13 cellular contexts compared by ENCODE assay signal in the genomic region with DNA sequence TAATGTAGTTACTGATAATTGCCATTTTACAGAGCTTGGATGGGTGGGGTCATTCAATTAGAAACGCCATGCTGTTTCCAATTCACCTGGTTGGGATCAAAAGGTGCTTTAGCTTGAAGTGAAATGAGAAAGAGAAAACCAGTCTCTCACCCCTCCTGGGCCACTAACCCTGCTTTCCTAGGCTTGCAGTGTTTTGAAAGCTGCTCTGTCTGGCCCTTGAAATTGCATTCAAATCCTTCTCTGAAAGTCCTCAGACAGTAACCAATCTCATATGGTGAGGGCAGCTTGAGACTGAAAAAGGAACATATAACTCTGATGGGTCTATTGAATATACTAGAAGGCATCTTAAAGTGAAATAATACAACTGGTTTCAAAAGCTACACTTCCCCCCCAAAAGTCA.
DNase-seq lines count a peak whose midpoint lies in the region; ATAC-seq and TF ChIP-seq lines count a peak whose summit lies in the region.
"Had no signal": no experiment of that assay in that cellular context is flagged by ENCODE, and none has a peak within 500 bp of the region (broad histone marks: within the 10 kb centered on the region; RNA-seq: fewer than 3 reads in every experiment).

No MANE protein-coding gene starts in this region.

- H3K27ac ChIP-seq in esophagus muscularis mucosa (replicated peaks in 1 of 4): no peak overlapping the region
- H3K27ac ChIP-seq: pancreas had no signal

- peaks cover 0 to 5% of the 10 kb centered on the region in 2 donors for H3K9me3 Mint-ChIP-seq in stimulated activated naive CD8-positive, alpha-beta T cell treated with anti-CD3 and anti-CD28 coated beads, Interleukin-15, amount 100 ng/mL, for 72 hours
- H3K9me3 Mint-ChIP-seq: stimulated activated naive CD8-positive, alpha-beta T cell treated with anti-CD3 and anti-CD28 coated beads, Interleukin-15, Interleukin-2, amounts not matched to agents 100 ng/mL and 50 ng/mL, for 24 hours; T-helper 1 cell treated with Interleukin-12 subunit alpha and Interleukin-12 subunit beta and Interleukin-4 antibody, amounts not matched to agents 30 μg/mL and 1 μg/mL, for 36 hours had no signal

- H3K4me1 ChIP-seq in esophagus muscularis mucosa: peaks cover 0 to 21% (median 20%) of the 10 kb centered on the region in 4 donors
- H3K4me1 ChIP-seq: pancreas had no signal

- ATAC-seq in GM19463 (IDR thresholded peaks at IDR 0.05; ENCODE audit: unreplicated experiment) (peak; percentile 24), HG02885 (IDR thresholded peaks at IDR 0.05; ENCODE audit: poor library complexity, unreplicated experiment) (peak; percentile 27)
- ATAC-seq in stimulated activated naive CD8-positive, alpha-beta T cell treated with anti-CD3 and anti-CD28 coated beads, Interleukin-15, amount 100 ng/mL, for 72 hours: no peak
- ATAC-seq: pancreas had no signal

- TF ChIP-seq CTCF in GM12864 (IDR thresholded peaks at IDR 0.05; ENCODE audit: low read depth, low read length, missing control alignments) (no peak), esophagus muscularis mucosa (IDR thresholded peaks at IDR 0.05) (no peak)

- TF ChIP-seq EP300 in esophagus muscularis mucosa (IDR thresholded peaks at IDR 0.05): no peak

- H3K4me1 Mint-ChIP-seq in stimulated activated naive CD8-positive, alpha-beta T cell treated with anti-CD3 and anti-CD28 coated beads, Interleukin-15, amount 100 ng/mL, for 72 hours: no peaks in the 10 kb centered on the region

- H3K4me3 Mint-ChIP-seq in stimulated activated naive CD8-positive, alpha-beta T cell treated with anti-CD3 and anti-CD28 coated beads, Interleukin-15, amount 100 ng/mL, for 72 hours: no peak overlapping the region
- H3K4me3 Mint-ChIP-seq: stimulated activated naive CD8-positive, alpha-beta T cell treated with anti-CD3 and anti-CD28 coated beads, Interleukin-15, Interleukin-2, amounts not matched to agents 100 ng/mL and 50 ng/mL, for 24 hours; T-helper 1 cell treated with Interleukin-12 subunit alpha and Interleukin-12 subunit beta and Interleukin-4 antibody, amounts not matched to agents 30 μg/mL and 1 μg/mL, for 36 hours had no signal

- intact Hi-C loops in esophagus muscularis mucosa (cut with DNase I): no loop called here

- no peak overlapping the region for H3K4me3 ChIP-seq in GM12864 (ENCODE audit: low read depth, low read length)
- no peak overlapping the region for H3K4me3 ChIP-seq in esophagus muscularis mucosa
- H3K4me3 ChIP-seq: lung, pancreas had no signal

- H3K27me3 Mint-ChIP-seq in stimulated activated naive CD8-positive, alpha-beta T cell treated with anti-CD3 and anti-CD28 coated beads, Interleukin-15, amount 100 ng/mL, for 72 hours: peaks cover 15% of the 10 kb centered on the region

- DNase-seq in GM12864 (ENCODE audit: low read depth) (peak; percentile 42), SK-N-DZ (ENCODE audit: low spot score) (peak; percentile 42), esophagus muscularis mucosa (ENCODE audit: extremely low spot score) (no peak), T1000 (lab: John Stamatoyannopoulos, UW) (no peak)
- no peak for DNase-seq in stimulated activated naive CD8-positive, alpha-beta T cell treated with anti-CD3 and anti-CD28 coated beads, Interleukin-15, amount 100 ng/mL, for 72 hours
- DNase-seq in central memory CD4-positive, alpha-beta T cell: no peak
- DNase-seq: effector CD4-positive, alpha-beta T cell; pancreas had no signal

- no peak for TF ChIP-seq POLR2A in esophagus muscularis mucosa (IDR thresholded peaks at IDR 0.05; ENCODE audit: low read depth)

- H3K36me3 ChIP-seq in esophagus muscularis mucosa: no peaks in the 10 kb centered on the region
- H3K36me3 ChIP-seq: pancreas had no signal

- WGBS in esophagus muscularis mucosa: 73% methylated on average over 1 of the region's 1 CpG

- H3K27ac Mint-ChIP-seq in stimulated activated naive CD8-positive, alpha-beta T cell treated with anti-CD3 and anti-CD28 coated beads, Interleukin-15, amount 100 ng/mL, for 72 hours: no peak overlapping the region
- H3K27ac Mint-ChIP-seq: stimulated activated naive CD8-positive, alpha-beta T cell treated with anti-CD3 and anti-CD28 coated beads, Interleukin-15, Interleukin-2, amounts not matched to agents 100 ng/mL and 50 ng/mL, for 24 hours; T-helper 1 cell treated with Interleukin-12 subunit alpha and Interleukin-12 subunit beta and Interleukin-4 antibody, amounts not matched to agents 30 μg/mL and 1 μg/mL, for 36 hours had no signal

- H3K27me3 ChIP-seq in esophagus muscularis mucosa: no peaks in the 10 kb centered on the region
- H3K27me3 ChIP-seq: pancreas had no signal

- H3K9me3 ChIP-seq in esophagus muscularis mucosa: peaks cover 0 to 6% (median 0%) of the 10 kb centered on the region in 4 donors
- H3K9me3 ChIP-seq: pancreas had no signal

Comparison
In these comparisons a context has a peak if more than half of its experiments do, and no peak if none do; other contexts are left out.
1. DNase-seq: peak in GM12864 (single experiment) and SK-N-DZ (single experiment); none in esophagus muscularis mucosa (single experiment), stimulated activated naive CD8-positive, alpha-beta T cell treated with anti-CD3 and anti-CD28 coated beads, Interleukin-15, amount 100 ng/mL, for 72 hours (0 of 2), T1000 (single experiment) and central memory CD4-positive, alpha-beta T cell (single experiment).